ENCODE assay signal across 1 cellular context in the genomic region with DNA sequence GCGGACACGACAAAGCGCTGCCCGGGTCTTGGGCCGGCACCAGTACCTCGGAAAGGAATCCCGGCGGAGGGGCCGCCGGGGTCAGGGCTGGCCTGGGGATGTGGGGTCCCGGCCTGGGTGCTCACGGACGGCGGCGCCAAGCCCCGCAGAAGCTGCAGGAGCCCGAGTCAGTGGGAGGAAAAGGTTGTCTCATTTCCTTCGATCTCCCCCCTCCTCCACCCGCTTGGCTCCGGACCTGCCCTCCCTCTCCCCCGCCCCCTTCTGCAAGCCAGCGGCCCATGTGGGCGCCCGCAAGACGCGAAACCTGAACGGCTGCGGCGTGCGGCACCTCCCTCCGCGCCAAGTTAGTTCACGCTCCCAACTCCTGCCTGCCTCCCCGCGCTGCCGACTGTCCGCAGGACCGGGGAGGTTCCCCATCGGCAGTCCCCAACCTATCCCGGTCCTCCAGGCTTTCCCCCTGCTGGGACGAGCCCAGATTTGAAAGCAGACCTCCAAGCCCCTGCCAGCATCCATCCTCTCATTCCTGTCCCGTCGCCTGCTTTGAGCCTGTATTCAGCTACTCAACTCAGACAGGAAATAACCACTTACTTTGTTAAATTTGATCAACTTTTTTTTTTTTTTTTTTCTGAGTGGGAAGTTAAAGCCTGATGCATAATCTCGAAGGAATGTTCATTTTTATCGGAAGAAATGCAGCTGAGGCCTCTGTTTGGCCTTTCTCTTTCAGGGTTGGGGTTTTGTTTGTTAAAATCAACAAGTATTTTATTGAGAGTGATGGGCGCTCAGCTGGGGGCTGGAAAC.
TF ChIP-seq lines count a peak whose summit lies in the region.

A gene with protein sequence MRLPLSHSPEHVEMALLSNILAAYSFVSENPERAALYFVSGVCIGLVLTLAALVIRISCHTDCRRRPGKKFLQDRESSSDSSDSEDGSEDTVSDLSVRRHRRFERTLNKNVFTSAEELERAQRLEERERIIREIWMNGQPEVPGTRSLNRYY (minus strand): TSS at position 172 of the 798 bp plus-strand sequence. CDS start 42,799 bp downstream, outside the sequence.

TF ChIP-seq in HepG2, 621 proteins besides CTCF, POLR2A, EP300 and RAD21 (continued from another document and continues in another):
- TF ChIP-seq AKNA (CRISPR knock-in tag; IDR thresholded peaks at IDR 0.05; ENCODE audit: borderline replicate concordance) (0 out of 2 replicates have a peak, but pooled peaks have one; percentile 47), RFX3 (CRISPR knock-in tag; IDR thresholded peaks at IDR 0.05) (no peak), FOXO1 (CRISPR knock-in tag; IDR thresholded peaks at IDR 0.05) (peak; percentile 46; the same call in 1 of the 2 replicates), SMARCC2 (IDR thresholded peaks at IDR 0.05) (no peak), ZNF749 (CRISPR knock-in tag; IDR thresholded peaks at IDR 0.05; ENCODE audit: borderline replicate concordance) (0 out of 2 replicates have a peak, but pooled peaks have one; percentile 3), ARNT (IDR thresholded peaks at IDR 0.05) (no peak), ZNF143 (CRISPR knock-in tag; IDR thresholded peaks at IDR 0.05) (no peak), ZNF451 (CRISPR knock-in tag; IDR thresholded peaks at IDR 0.05) (no peak), TAF1 (CRISPR knock-in tag; IDR thresholded peaks at IDR 0.05) (peak; percentile 79), HHEX (CRISPR knock-in tag; IDR thresholded peaks at IDR 0.05) (no peak), ATM (IDR thresholded peaks at IDR 0.05; ENCODE audit: borderline replicate concordance) (no peak), MXI1 (IDR thresholded peaks at IDR 0.05; ENCODE audit: borderline replicate concordance, low read depth, low read length) (peak; percentile 80; the same call in 1 of the 3 replicates), GABPB1 (CRISPR knock-in tag; IDR thresholded peaks at IDR 0.05) (peak; percentile 79; the same call in 1 of the 2 replicates), ATF6 (CRISPR knock-in tag; conservative IDR thresholded peaks at IDR 0.05) (0 out of 2 replicates have a peak, but pooled peaks have one; percentile 25), ZNF639 (CRISPR knock-in tag; conservative IDR thresholded peaks at IDR 0.05) (peak; percentile 63; the same call in 1 of the 2 replicates), NR2F1 (CRISPR knock-in tag; IDR thresholded peaks at IDR 0.05) (peak in 1 of 2 experiments; percentile 4; a peak in 1 of 4 replicates), ZNF775 (CRISPR knock-in tag; IDR thresholded peaks at IDR 0.05; ENCODE audit: borderline replicate concordance) (peak; percentile 55; the same call in 1 of the 2 replicates), ZNF234 (CRISPR knock-in tag; conservative IDR thresholded peaks at IDR 0.05) (peak; percentile 53; the same call in 1 of the 2 replicates)
- TF ChIP-seq, protein P1, sequence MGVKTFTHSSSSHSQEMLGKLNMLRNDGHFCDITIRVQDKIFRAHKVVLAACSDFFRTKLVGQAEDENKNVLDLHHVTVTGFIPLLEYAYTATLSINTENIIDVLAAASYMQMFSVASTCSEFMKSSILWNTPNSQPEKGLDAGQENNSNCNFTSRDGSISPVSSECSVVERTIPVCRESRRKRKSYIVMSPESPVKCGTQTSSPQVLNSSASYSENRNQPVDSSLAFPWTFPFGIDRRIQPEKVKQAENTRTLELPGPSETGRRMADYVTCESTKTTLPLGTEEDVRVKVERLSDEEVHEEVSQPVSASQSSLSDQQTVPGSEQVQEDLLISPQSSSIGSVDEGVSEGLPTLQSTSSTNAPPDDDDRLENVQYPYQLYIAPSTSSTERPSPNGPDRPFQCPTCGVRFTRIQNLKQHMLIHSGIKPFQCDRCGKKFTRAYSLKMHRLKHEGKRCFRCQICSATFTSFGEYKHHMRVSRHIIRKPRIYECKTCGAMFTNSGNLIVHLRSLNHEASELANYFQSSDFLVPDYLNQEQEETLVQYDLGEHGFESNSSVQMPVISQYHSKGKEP (CRISPR knock-in tag; IDR thresholded peaks at IDR 0.05) = peak; percentile 24; the same call in 1 of the 2 replicates
- TF ChIP-seq, protein P2, sequence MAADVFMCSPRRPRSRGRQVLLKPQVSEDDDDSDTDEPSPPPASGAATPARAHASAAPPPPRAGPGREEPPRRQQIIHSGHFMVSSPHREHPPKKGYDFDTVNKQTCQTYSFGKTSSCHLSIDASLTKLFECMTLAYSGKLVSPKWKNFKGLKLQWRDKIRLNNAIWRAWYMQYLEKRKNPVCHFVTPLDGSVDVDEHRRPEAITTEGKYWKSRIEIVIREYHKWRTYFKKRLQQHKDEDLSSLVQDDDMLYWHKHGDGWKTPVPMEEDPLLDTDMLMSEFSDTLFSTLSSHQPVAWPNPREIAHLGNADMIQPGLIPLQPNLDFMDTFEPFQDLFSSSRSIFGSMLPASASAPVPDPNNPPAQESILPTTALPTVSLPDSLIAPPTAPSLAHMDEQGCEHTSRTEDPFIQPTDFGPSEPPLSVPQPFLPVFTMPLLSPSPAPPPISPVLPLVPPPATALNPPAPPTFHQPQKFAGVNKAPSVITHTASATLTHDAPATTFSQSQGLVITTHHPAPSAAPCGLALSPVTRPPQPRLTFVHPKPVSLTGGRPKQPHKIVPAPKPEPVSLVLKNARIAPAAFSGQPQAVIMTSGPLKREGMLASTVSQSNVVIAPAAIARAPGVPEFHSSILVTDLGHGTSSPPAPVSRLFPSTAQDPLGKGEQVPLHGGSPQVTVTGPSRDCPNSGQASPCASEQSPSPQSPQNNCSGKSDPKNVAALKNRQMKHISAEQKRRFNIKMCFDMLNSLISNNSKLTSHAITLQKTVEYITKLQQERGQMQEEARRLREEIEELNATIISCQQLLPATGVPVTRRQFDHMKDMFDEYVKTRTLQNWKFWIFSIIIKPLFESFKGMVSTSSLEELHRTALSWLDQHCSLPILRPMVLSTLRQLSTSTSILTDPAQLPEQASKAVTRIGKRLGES (CRISPR knock-in tag; IDR thresholded peaks at IDR 0.05; ENCODE audit: borderline replicate concordance) = peak; percentile 60; the same call in 1 of the 2 replicates
- TF ChIP-seq, protein P3, sequence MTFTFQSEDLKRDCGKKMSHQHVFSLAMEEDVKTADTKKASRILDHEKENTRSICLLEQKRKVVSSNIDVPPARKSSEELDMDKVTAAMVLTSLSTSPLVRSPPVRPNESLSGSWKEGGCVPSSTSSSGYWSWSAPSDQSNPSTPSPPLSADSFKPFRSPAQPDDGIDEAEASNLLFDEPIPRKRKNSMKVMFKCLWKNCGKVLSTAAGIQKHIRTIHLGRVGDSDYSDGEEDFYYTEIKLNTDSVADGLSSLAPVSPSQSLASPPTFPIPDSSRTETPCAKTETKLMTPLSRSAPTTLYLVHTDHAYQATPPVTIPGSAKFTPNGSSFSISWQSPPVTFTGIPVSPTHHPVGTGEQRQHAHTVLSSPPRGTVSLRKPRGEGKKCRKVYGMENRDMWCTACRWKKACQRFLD (CRISPR knock-in tag; IDR thresholded peaks at IDR 0.05; ENCODE audit: borderline replicate concordance) = no peak
- TF ChIP-seq, protein P4, sequence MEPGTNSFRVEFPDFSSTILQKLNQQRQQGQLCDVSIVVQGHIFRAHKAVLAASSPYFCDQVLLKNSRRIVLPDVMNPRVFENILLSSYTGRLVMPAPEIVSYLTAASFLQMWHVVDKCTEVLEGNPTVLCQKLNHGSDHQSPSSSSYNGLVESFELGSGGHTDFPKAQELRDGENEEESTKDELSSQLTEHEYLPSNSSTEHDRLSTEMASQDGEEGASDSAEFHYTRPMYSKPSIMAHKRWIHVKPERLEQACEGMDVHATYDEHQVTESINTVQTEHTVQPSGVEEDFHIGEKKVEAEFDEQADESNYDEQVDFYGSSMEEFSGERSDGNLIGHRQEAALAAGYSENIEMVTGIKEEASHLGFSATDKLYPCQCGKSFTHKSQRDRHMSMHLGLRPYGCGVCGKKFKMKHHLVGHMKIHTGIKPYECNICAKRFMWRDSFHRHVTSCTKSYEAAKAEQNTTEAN (CRISPR knock-in tag; conservative IDR thresholded peaks at IDR 0.05) = no peak
- TF ChIP-seq, protein P5, sequence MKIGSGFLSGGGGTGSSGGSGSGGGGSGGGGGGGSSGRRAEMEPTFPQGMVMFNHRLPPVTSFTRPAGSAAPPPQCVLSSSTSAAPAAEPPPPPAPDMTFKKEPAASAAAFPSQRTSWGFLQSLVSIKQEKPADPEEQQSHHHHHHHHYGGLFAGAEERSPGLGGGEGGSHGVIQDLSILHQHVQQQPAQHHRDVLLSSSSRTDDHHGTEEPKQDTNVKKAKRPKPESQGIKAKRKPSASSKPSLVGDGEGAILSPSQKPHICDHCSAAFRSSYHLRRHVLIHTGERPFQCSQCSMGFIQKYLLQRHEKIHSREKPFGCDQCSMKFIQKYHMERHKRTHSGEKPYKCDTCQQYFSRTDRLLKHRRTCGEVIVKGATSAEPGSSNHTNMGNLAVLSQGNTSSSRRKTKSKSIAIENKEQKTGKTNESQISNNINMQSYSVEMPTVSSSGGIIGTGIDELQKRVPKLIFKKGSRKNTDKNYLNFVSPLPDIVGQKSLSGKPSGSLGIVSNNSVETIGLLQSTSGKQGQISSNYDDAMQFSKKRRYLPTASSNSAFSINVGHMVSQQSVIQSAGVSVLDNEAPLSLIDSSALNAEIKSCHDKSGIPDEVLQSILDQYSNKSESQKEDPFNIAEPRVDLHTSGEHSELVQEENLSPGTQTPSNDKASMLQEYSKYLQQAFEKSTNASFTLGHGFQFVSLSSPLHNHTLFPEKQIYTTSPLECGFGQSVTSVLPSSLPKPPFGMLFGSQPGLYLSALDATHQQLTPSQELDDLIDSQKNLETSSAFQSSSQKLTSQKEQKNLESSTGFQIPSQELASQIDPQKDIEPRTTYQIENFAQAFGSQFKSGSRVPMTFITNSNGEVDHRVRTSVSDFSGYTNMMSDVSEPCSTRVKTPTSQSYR (CRISPR knock-in tag; IDR thresholded peaks at IDR 0.05; ENCODE audit: borderline replicate concordance) = peak; percentile 81; the same call in 1 of the 2 replicates
- TF ChIP-seq, protein P6, sequence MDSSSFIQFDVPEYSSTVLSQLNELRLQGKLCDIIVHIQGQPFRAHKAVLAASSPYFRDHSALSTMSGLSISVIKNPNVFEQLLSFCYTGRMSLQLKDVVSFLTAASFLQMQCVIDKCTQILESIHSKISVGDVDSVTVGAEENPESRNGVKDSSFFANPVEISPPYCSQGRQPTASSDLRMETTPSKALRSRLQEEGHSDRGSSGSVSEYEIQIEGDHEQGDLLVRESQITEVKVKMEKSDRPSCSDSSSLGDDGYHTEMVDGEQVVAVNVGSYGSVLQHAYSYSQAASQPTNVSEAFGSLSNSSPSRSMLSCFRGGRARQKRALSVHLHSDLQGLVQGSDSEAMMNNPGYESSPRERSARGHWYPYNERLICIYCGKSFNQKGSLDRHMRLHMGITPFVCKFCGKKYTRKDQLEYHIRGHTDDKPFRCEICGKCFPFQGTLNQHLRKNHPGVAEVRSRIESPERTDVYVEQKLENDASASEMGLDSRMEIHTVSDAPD (CRISPR knock-in tag; IDR thresholded peaks at IDR 0.05) = no peak
